ENCODE assay signal across 9 cellular contexts in the genomic region with DNA sequence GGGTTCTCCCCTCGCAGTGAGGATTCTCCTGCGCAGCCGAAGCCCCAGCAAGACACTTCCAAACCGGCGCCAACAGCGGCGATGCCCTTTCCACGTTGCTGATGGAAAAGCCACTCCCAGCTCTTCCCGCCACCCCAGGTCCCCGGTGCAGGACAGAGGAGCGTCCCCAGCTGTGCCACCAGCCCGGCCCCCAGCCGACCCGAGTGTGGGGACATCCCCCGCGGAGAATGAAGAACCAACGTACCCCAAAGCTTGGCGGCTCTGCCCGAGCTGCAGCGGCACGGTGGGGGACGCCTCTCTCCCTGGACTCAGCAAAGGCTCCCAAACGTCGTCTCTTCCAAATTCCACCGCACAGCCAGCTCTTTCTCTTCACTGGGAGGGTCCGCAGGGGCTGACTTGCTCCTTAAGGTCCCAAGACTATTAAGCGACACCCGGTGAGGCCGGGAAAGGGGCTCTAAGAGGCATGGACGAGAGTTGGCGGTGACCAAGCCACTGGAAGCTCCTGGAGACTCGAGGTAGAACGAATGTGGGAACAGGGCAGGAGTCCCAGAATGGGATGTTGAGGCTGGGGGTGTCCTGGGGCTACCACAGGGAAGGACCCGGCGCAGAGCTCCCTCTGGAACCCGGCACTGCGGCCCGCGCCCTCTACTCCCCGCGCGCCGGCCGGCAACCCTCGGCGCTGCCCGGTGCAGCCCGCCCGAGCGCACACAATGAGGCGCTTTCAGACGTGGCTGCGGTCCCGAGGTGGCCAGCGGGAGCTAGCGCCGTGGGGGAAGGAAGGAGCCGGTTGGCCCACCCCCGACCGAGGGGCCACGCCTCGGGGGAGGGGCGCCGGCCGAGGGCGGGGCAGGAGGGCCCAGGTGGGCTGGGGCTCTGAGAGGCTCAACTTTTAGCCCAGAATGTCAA. TPM values are rescaled to one million over a fixed set of nuclear protein-coding genes. Genes with fewer than 3 reads are reported as not detected.
DNase-seq lines count a peak whose midpoint lies in the region; ATAC-seq and TF ChIP-seq lines count a peak whose summit lies in the region.
"Had no signal": no experiment of that assay in that cellular context is flagged by ENCODE, and none has a peak within 500 bp of the region (broad histone marks: within the 10 kb centered on the region; RNA-seq: fewer than 3 reads in every experiment).

TSS of gene CHST6 (minus strand) at position 746 of the 906 bp plus-strand sequence. CDS start 15,613 bp downstream, outside the sequence.

- 2% methylated on average over 66 of the region's 66 CpGs for WGBS in heart right ventricle, 2 donors

- H3K36me3 Mint-ChIP-seq in activated T-helper 2 cell treated with anti-CD3 and anti-CD28 coated beads, Interferon-gamma antibody, Interleukin-2, Interleukin-4, amounts not matched to agents 10 μg/mL and 5 μg/mL and 100 μg/mL, durations not matched to agents 14 hours and 24 hours and 36 hours (ENCODE audit: low read depth), result no peaks in the 10 kb centered on the region

- ATAC-seq in GM18868 (IDR thresholded peaks at IDR 0.05; ENCODE audit: unreplicated experiment), result peak; percentile 77
- peak; percentile 63 for ATAC-seq in HG03175 (IDR thresholded peaks at IDR 0.05; ENCODE audit: unreplicated experiment)
- ATAC-seq in heart right ventricle, result peak; percentile 56 to 83 (median 66)

- TF ChIP-seq CTCF in AG09309 (IDR thresholded peaks at IDR 0.05; ENCODE audit: control insufficient read depth, insufficient read depth, low read depth, low read length, missing control alignments), result no peak
- TF ChIP-seq CTCF in heart right ventricle (IDR thresholded peaks at IDR 0.05), result no peak

- peak within 1 kb of the TSS in 4 of 10 donors; percentile 15 to 43 (median 31) for H3K27ac ChIP-seq in heart right ventricle

- intact Hi-C loops in heart right ventricle (cut with DNase I), result no loop called here
- intact Hi-C loops in posterior cingulate gyrus (cut with DNase I), result no loop called here
- intact Hi-C loops in activated T-helper 2 cell treated with anti-CD3 and anti-CD28 coated beads, Interferon-gamma antibody, Interleukin-2, Interleukin-4, amounts not matched to agents 10 μg/mL and 5 μg/mL and 100 μg/mL, durations not matched to agents 14 hours and 24 hours and 36 hours (cut with micrococcal nuclease), result no loop called here

- H3K4me1 Mint-ChIP-seq in activated T-helper 2 cell treated with anti-CD3 and anti-CD28 coated beads, Interferon-gamma antibody, Interleukin-2, Interleukin-4, amounts not matched to agents 10 μg/mL and 5 μg/mL and 100 μg/mL, durations not matched to agents 14 hours and 24 hours and 36 hours (ENCODE audit: low read depth), result peaks cover 2% of the 10 kb centered on the region

- H3K4me1 ChIP-seq in heart right ventricle, result peaks cover 0 to 25% (median 11%) of the 10 kb centered on the region in 9 donors

- no peaks in the 10 kb centered on the region for H3K9me3 Mint-ChIP-seq in activated T-helper 2 cell treated with anti-CD3 and anti-CD28 coated beads, Interferon-gamma antibody, Interleukin-2, Interleukin-4, amounts not matched to agents 10 μg/mL and 5 μg/mL and 100 μg/mL, durations not matched to agents 14 hours and 24 hours and 36 hours

- no peak for DNase-seq in AG09309 (ENCODE audit: low read depth)
- DNase-seq in activated naive CD4-positive, alpha-beta T cell treated with anti-CD3 and anti-CD28 coated beads, Interleukin-2, amount 50 U/mL, for 16 hours, result peak; percentile 23
- DNase-seq in heart right ventricle, result peak; percentile 34 to 55
- DNase-seq in posterior cingulate gyrus, result peak; percentile 45 to 95 (median 64)
- no peak for DNase-seq in mesenteric fat pad (ENCODE audit: low spot score)
- no peak for DNase-seq in activated T-helper 2 cell treated with anti-CD3 and anti-CD28 coated beads, Interferon-gamma antibody, Interleukin-2, Interleukin-4, amounts not matched to agents 10 μg/mL and 5 μg/mL and 100 μg/mL, durations not matched to agents 14 hours and 24 hours and 36 hours (ENCODE audit: low spot score)

- no peaks in the 10 kb centered on the region for H3K36me3 ChIP-seq in heart right ventricle

- no peak within 1 kb of the TSS for H3K4me3 Mint-ChIP-seq in activated T-helper 2 cell treated with anti-CD3 and anti-CD28 coated beads, Interferon-gamma antibody, Interleukin-2, Interleukin-4, amounts not matched to agents 10 μg/mL and 5 μg/mL and 100 μg/mL, durations not matched to agents 14 hours and 24 hours and 36 hours (ENCODE audit: low read depth)

- peaks cover 30% of the 10 kb centered on the region for H3K27me3 Mint-ChIP-seq in activated T-helper 2 cell treated with anti-CD3 and anti-CD28 coated beads, Interferon-gamma antibody, Interleukin-2, Interleukin-4, amounts not matched to agents 10 μg/mL and 5 μg/mL and 100 μg/mL, durations not matched to agents 14 hours and 24 hours and 36 hours (ENCODE audit: low read depth)

- H3K27ac Mint-ChIP-seq in activated T-helper 2 cell treated with anti-CD3 and anti-CD28 coated beads, Interferon-gamma antibody, Interleukin-2, Interleukin-4, amounts not matched to agents 10 μg/mL and 5 μg/mL and 100 μg/mL, durations not matched to agents 14 hours and 24 hours and 36 hours, result no peak within 1 kb of the TSS

- H3K9me3 ChIP-seq in heart right ventricle, result no peaks in the 10 kb centered on the region

- H3K27me3 ChIP-seq in heart right ventricle, result peaks cover 0 to 35% (median 6%) of the 10 kb centered on the region in 7 donors

- H3K4me3 ChIP-seq in AG09309 (ENCODE audit: control insufficient read depth, low read depth, low read length) (peak within 1 kb of the TSS; percentile 54), heart right ventricle (peak within 1 kb of the TSS; percentile 23 to 58 (median 54))

RNA-seq across cellular contexts. Expression of gene CHST6, which starts in this region (rescaled TPM):
- total RNA-seq in heart right ventricle, result 1 to 10 TPM in 4 of 10 donors, under 1 TPM in 6; 0.30 to 2.0 (median 0.98) TPM
- polyA plus RNA-seq in heart right ventricle, result under 1 TPM; 0.22 to 0.42 TPM
- 0.16 TPM for total RNA-seq in mesenteric fat pad
- not detected in 2 replicates for total RNA-seq in activated T-helper 2 cell treated with anti-CD3 and anti-CD28 coated beads, Interferon-gamma antibody, Interleukin-2, Interleukin-4, amounts not matched to agents 10 μg/mL and 5 μg/mL and 100 μg/mL, durations not matched to agents 14 hours and 24 hours and 36 hours
- polyA plus RNA-seq: liver had no signal

Comparison
In these comparisons a context has a peak if more than half of its experiments do, and no peak if none do; other contexts are left out.
1. DNase-seq: peak in activated naive CD4-positive, alpha-beta T cell treated with anti-CD3 and anti-CD28 coated beads, Interleukin-2, amount 50 U/mL, for 16 hours (single experiment), heart right ventricle (2 of 2) and posterior cingulate gyrus (10 of 10); none in AG09309 (single experiment), mesenteric fat pad (single experiment) and activated T-helper 2 cell treated with anti-CD3 and anti-CD28 coated beads, Interferon-gamma antibody, Interleukin-2, Interleukin-4, amounts not matched to agents 10 μg/mL and 5 μg/mL and 100 μg/mL, durations not matched to agents 14 hours and 24 hours and 36 hours (single experiment).
2. Peak in every context shown above with its lines, with median percentiles within 50 percentile points of each other: ATAC-seq.